Comparison of ENCODE assay signal across 14 cellular contexts in genomic region chr11:34509336-34509902, GRCh38. TPM values are rescaled to one million over a fixed set of nuclear protein-coding genes. Genes with fewer than 3 reads are reported as not detected.
DNase-seq lines count a peak whose midpoint lies in the region; TF ChIP-seq lines count a peak whose summit lies in the region.
"Had no signal": no experiment of that assay in that cellular context is flagged by ENCODE, and none has a peak within 500 bp of the region (broad histone marks: within the 10 kb centered on the region; RNA-seq: fewer than 3 reads in every experiment).

No MANE protein-coding gene starts in this region.

- H3K27me3 Mint-ChIP-seq in CD14-positive monocyte (ENCODE audit: low read depth in 3 of 3) = peaks cover 0 to 2% (median 0%) of the 10 kb centered on the region in 3 donors

- H3K4me3 Mint-ChIP-seq in CD14-positive monocyte = peak overlapping the region in 1 of 2 donors; percentile 65

- H3K4me3 ChIP-seq in NB4 (ENCODE audit: low read depth, low read length) = no peak overlapping the region
- H3K4me3 ChIP-seq in suprapubic skin = no peak overlapping the region

- no peak for TF ChIP-seq EP300 in suprapubic skin (IDR thresholded peaks at IDR 0.05)

- H3K27ac Mint-ChIP-seq in CD14-positive monocyte = peak overlapping the region; percentile 72 to 93 (median 81)

- WGBS in suprapubic skin = 34% methylated on average over 5 of the region's 5 CpGs

- DNase-seq in CD14-positive monocyte (ENCODE audit: low spot score) (no peak), NB4 (ENCODE audit: low read depth) (peak; percentile 39), SKM-1 treated with dmso at 0.1 percent for 144 hours (lab: John Stamatoyannopoulos, UW; ENCODE audit: unreplicated experiment) (peak; percentile 75), medulla oblongata (ENCODE audit: extremely low spot score) (peak; percentile 28), DMS 273 treated with DMSO at 0.1 percent for 48 hours (lab: John Stamatoyannopoulos, UW) (no peak), DMS53 treated with DMSO at 0.1 percent for 48 hours (lab: John Stamatoyannopoulos, UW; ENCODE audit: unreplicated experiment) (no peak), suprapubic skin (ENCODE audit: low spot score in 2 of 2) (no peak)
- DNase-seq: BE2C, KG1, NCI-H1930, NCI-H226, RPMI8226, T-helper 1 cell had no signal

- no peaks in the 10 kb centered on the region for H3K9me3 Mint-ChIP-seq in CD14-positive monocyte

- TF ChIP-seq POLR2A in NB4 (IDR thresholded peaks at IDR 0.05; ENCODE audit: extremely low read depth, insufficient read length) = no peak
- no peak for TF ChIP-seq POLR2A in suprapubic skin (IDR thresholded peaks at IDR 0.05)

- H3K27ac ChIP-seq in suprapubic skin = no peak overlapping the region

- H3K4me1 Mint-ChIP-seq in CD14-positive monocyte = peaks cover 33% of the 10 kb centered on the region

- TF ChIP-seq CTCF in CD14-positive monocyte (IDR thresholded peaks at IDR 0.05) = no peak
- no peak for TF ChIP-seq CTCF in NB4 (IDR thresholded peaks at IDR 0.05; ENCODE audit: low read depth, low read length)
- TF ChIP-seq CTCF in suprapubic skin (IDR thresholded peaks at IDR 0.05) = no peak

- no peaks in the 10 kb centered on the region for H3K36me3 Mint-ChIP-seq in CD14-positive monocyte

- intact Hi-C loops in CD14-positive monocyte (cut with micrococcal nuclease) = no loop called here

- no peaks in the 10 kb centered on the region for H3K36me3 ChIP-seq in suprapubic skin
- H3K36me3 ChIP-seq: BE2C had no signal

- peaks cover 4% of the 10 kb centered on the region for H3K4me1 ChIP-seq in suprapubic skin
- H3K4me1 ChIP-seq: BE2C had no signal

- H3K27me3 ChIP-seq in suprapubic skin = no peaks in the 10 kb centered on the region
- H3K27me3 ChIP-seq: BE2C had no signal

- no peaks in the 10 kb centered on the region for H3K9me3 ChIP-seq in suprapubic skin
- H3K9me3 ChIP-seq: BE2C had no signal

RNA-seq across cellular contexts. Expression of gene ELF5, which starts 4.2 kb away (rescaled TPM):
- polyA plus RNA-seq in CD14-positive monocyte = not detected
- 10 to 100 TPM in 3 of 4 donors, 1 to 10 TPM in 1; 7.9 to 20.4 (median 11.9) TPM for total RNA-seq in suprapubic skin
- total RNA-seq: MCF 10A had no signal

Comparison
In these comparisons a context has a peak if more than half of its experiments do, and no peak if none do; other contexts are left out.
1. DNase-seq: peak in NB4 (single experiment), SKM-1 treated with dmso at 0.1 percent for 144 hours (single experiment) and medulla oblongata (single experiment); none in CD14-positive monocyte (single experiment), DMS 273 treated with DMSO at 0.1 percent for 48 hours (single experiment), DMS53 treated with DMSO at 0.1 percent for 48 hours (single experiment) and suprapubic skin (0 of 2).